26 cellular contexts compared by ENCODE assay signal in the genomic region with DNA sequence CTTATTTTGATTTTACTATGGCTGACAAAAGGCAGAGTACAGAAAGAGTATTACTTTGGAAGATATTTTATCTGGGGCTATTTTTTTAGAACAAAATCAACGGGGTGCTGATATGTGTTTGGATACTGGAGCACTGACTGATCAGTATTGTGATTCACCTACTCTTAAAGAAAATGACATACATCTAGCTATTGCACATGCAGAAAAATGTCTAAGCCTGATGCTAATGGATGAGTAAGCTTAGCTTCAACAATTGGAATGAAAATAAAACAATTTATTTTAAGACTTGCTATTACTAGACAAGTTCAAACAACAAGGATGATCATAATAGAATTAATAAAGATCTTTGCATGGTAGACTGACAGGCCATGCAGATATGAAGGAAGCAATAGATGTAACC.
"Had no signal": no experiment of that assay in that cellular context is flagged by ENCODE, and none has a peak within 500 bp of the region (broad histone marks: within the 10 kb centered on the region; RNA-seq: fewer than 3 reads in every experiment).

No MANE protein-coding gene starts in this region.

- H3K36me3 Mint-ChIP-seq: naive thymus-derived CD4-positive, alpha-beta T cell; neural progenitor cell; stimulated activated memory B cell treated with anti-CD40 and anti-IgM and Interleukin-4, amounts not matched to agents 10 μg/mL and 1 μg/mL and 100 μg/mL, for 72 hours; type B pancreatic cell had no signal

- H3K9me3 Mint-ChIP-seq: stimulated activated memory B cell treated with anti-CD40 and anti-IgM and Interleukin-4, amounts not matched to agents 10 μg/mL and 1 μg/mL and 100 μg/mL, for 72 hours had no signal

- H3K79me2 ChIP-seq: parathyroid adenoma had no signal

- ATAC-seq: heart right ventricle; left cardiac atrium; left lung; naive thymus-derived CD4-positive, alpha-beta T cell; right lobe of liver; stimulated activated memory B cell treated with anti-CD40 and anti-IgM and Interleukin-4, amounts not matched to agents 10 μg/mL and 1 μg/mL and 100 μg/mL, for 72 hours; stimulated activated naive CD8-positive, alpha-beta T cell treated with anti-CD3 and anti-CD28 coated beads, Interleukin-15, Interleukin-2, amounts not matched to agents 100 U/mL and 50 U/mL, for 24 hours had no signal

- H3K4me1 Mint-ChIP-seq: naive thymus-derived CD4-positive, alpha-beta T cell; nephron; neural progenitor cell; stimulated activated memory B cell treated with anti-CD40 and anti-IgM and Interleukin-4, amounts not matched to agents 10 μg/mL and 1 μg/mL and 100 μg/mL, for 72 hours had no signal

- H3K4me2 ChIP-seq: neural progenitor cell had no signal

- H3K4me1 ChIP-seq: esophagus muscularis mucosa, heart right ventricle, left lung, neural progenitor cell, parathyroid adenoma, right lobe of liver, testis had no signal

- H3K9ac ChIP-seq: neural progenitor cell, parathyroid adenoma had no signal

- DNase-seq: cerebellar nuclear complex; dorsolateral prefrontal cortex; effector CD4-positive, alpha-beta T cell; glutamatergic neuron; heart right ventricle; hippocampal formation; left cardiac atrium; left lung; mesendoderm; midbrain; naive thymus-derived CD4-positive, alpha-beta T cell; right lobe of liver; stimulated activated CD4-positive, alpha-beta T cell treated with anti-CD3 and anti-CD28 coated beads, Interleukin-2, amount 100 ng/mL, for 24 hours; stimulated activated CD4-positive, alpha-beta T cell treated with anti-CD3 and anti-CD28 coated beads, Interleukin-4, amount 100 ng/mL, for 4 hours; stimulated activated naive CD8-positive, alpha-beta T cell treated with anti-CD3 and anti-CD28 coated beads, Interleukin-15, Interleukin-2, amounts not matched to agents 100 U/mL and 50 U/mL, for 24 hours; substantia nigra; testis; tibial artery had no signal

- H3K27ac ChIP-seq: dorsolateral prefrontal cortex, esophagus muscularis mucosa, heart right ventricle, left lung, neural progenitor cell, parathyroid adenoma, right lobe of liver, testis, tibial artery had no signal

- H3K9me3 ChIP-seq: left lung, right lobe of liver, testis, tibial artery had no signal

- H2AFZ ChIP-seq: neural progenitor cell, parathyroid adenoma had no signal

- H3K27me3 Mint-ChIP-seq: naive thymus-derived CD4-positive, alpha-beta T cell; progenitor cell of endocrine pancreas; stimulated activated memory B cell treated with anti-CD40 and anti-IgM and Interleukin-4, amounts not matched to agents 10 μg/mL and 1 μg/mL and 100 μg/mL, for 72 hours; type B pancreatic cell had no signal

- H3K4me3 Mint-ChIP-seq: naive thymus-derived CD4-positive, alpha-beta T cell; nephron; neural progenitor cell; stimulated activated memory B cell treated with anti-CD40 and anti-IgM and Interleukin-4, amounts not matched to agents 10 μg/mL and 1 μg/mL and 100 μg/mL, for 72 hours; type B pancreatic cell had no signal

- H3K27me3 ChIP-seq: esophagus muscularis mucosa, left lung, neural progenitor cell, right lobe of liver, testis, tibial artery had no signal

- FAIRE-seq: islet of Langerhans had no signal

- H3K4me3 ChIP-seq: dorsolateral prefrontal cortex, esophagus muscularis mucosa, heart right ventricle, left lung, neural progenitor cell, right lobe of liver, testis, tibial artery had no signal

- H3K27ac Mint-ChIP-seq: naive thymus-derived CD4-positive, alpha-beta T cell; nephron; neural progenitor cell; progenitor cell of endocrine pancreas; stimulated activated memory B cell treated with anti-CD40 and anti-IgM and Interleukin-4, amounts not matched to agents 10 μg/mL and 1 μg/mL and 100 μg/mL, for 72 hours; type B pancreatic cell had no signal

- H3K36me3 ChIP-seq: esophagus muscularis mucosa, heart right ventricle, left lung, neural progenitor cell, right lobe of liver, tibial artery had no signal
